ENCODE assay signal across 8 cellular contexts in the genomic region with DNA sequence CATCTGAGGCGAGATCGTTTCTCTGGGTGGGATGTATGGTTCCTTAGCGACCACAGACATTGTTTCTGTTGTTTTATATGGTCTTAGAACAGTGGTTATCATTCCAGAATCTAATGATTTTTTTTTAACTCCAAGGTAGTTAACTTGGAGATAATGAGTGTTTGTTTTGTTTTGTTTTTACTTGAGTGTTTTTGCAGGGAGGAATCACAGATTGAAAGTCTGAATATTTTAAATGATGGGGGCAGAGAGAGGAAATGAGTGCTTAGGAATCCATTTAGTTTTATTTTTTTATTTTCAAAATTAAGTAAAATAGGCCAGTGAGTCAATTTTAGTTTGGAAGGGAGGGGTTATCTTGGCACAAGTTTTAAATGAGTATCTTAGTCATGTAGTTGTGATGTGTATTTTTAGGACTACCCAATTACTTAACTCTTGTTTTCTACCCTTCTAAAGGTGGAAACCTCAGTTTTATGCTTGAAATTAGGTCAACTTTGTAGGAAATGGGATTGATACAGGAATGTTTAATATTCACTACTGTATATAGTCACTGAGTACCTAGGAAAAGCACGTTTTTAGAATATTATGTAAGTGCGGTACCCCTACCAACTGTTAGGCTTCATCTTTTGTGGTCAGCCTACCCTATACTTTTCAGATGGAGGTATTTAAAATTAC. TPM values are rescaled to one million over a fixed set of nuclear protein-coding genes. Genes with fewer than 3 reads are reported as not detected.
DNase-seq lines count a peak whose midpoint lies in the region; TF ChIP-seq lines count a peak whose summit lies in the region.

No MANE protein-coding gene starts in this region.

- TF ChIP-seq RAD21 in liver (IDR thresholded peaks at IDR 0.05) = no peak

- H3K4me3 ChIP-seq in astrocyte of the cerebellum (ENCODE audit: low read depth, low read length) = peak overlapping the region; percentile 85
- H3K4me3 ChIP-seq in liver (ENCODE audit: low read depth in 1 of 3, low read length in 3 of 3) = peak overlapping the region; percentile 94 to 97 (median 97)

- in situ Hi-C loops in astrocyte of the cerebellum (cut with HindIII; ENCODE audit: low sequenced_read_pairs) = no loop called here

- H3K9me3 ChIP-seq in liver (ENCODE audit: control insufficient read depth in 4 of 4, low read length in 3 of 4) = no peaks in the 10 kb centered on the region

- CTCF ChIA-PET in activated naive CD4-positive, alpha-beta T cell treated with anti-CD3 and anti-CD28 coated beads for 36 hours (lab: Charles Lee) = interaction anchor here (0.6 kb wide), 1 partner anchor 17 kb away, joined by 3 read pairs; no protein-coding TSS in a partner anchor

- no peaks in the 10 kb centered on the region for H3K27me3 ChIP-seq in liver (ENCODE audit: control insufficient read depth in 4 of 4, insufficient read depth in 4 of 4, low read length in 3 of 4)

- peak overlapping the region; percentile 88 to 92 for H3K9ac ChIP-seq in liver (ENCODE audit: low read depth in 1 of 2, low read length in 2 of 2)

- peak overlapping the region; percentile 96 for H3K27ac Mint-ChIP-seq in activated naive CD4-positive, alpha-beta T cell treated with anti-CD3 and anti-CD28 coated beads for 36 hours
- peak overlapping the region; percentile 95 for H3K27ac Mint-ChIP-seq in type B pancreatic cell

- peaks cover 5 to 40% (median 14%) of the 10 kb centered on the region in 4 donors for H3K4me1 ChIP-seq in liver (ENCODE audit: control insufficient read depth in 4 of 4, insufficient read depth in 4 of 4, low read length in 3 of 4)

- intact Hi-C loops in activated naive CD4-positive, alpha-beta T cell treated with anti-CD3 and anti-CD28 coated beads for 36 hours (cut with micrococcal nuclease) = loop anchor here (1.0 to 10.0 kb wide), 5 partner anchors 17 to 662 kb away; partner anchors contain the start of genes DNAI1, FAM219A, KIF24 and NOL6

- no peak for DNase-seq in activated naive CD4-positive, alpha-beta T cell treated with anti-CD3 and anti-CD28 coated beads for 36 hours
- DNase-seq in activated naive CD4-positive, alpha-beta T cell treated with anti-CD3 and anti-CD28 coated beads, Interleukin-2, amount 50 U/mL, for 16 hours = no peak
- no peak for DNase-seq in astrocyte of the cerebellum (ENCODE audit: low read depth)
- DNase-seq in type B pancreatic cell (ENCODE audit: extremely low spot score, unreplicated experiment) = no peak
- no peak for DNase-seq in A172 (ENCODE audit: low spot score)
- DNase-seq in RPMI8226 = no peak
- no peak for DNase-seq in activated effector memory CD4-positive, alpha-beta T cell treated with Interleukin-2 at 50 U/mL for 16 hours

- WGBS in liver = 16% methylated on average over 5 of the region's 5 CpGs

- H3K27ac ChIP-seq in liver (ENCODE audit: low read depth in 1 of 2, low read length in 2 of 2) = peak overlapping the region; percentile 94 to 98

- H3K36me3 Mint-ChIP-seq in activated naive CD4-positive, alpha-beta T cell treated with anti-CD3 and anti-CD28 coated beads for 36 hours (ENCODE audit: low read depth) = peaks cover 7% of the 10 kb centered on the region
- H3K36me3 Mint-ChIP-seq in type B pancreatic cell = peaks cover 3% of the 10 kb centered on the region

- H3K36me3 ChIP-seq in liver (ENCODE audit: control insufficient read depth in 4 of 4, insufficient read depth in 3 of 4, low read depth in 1 of 4, low read length in 3 of 4) = no peaks in the 10 kb centered on the region

- H3K9me3 Mint-ChIP-seq in activated naive CD4-positive, alpha-beta T cell treated with anti-CD3 and anti-CD28 coated beads for 36 hours = no peaks in the 10 kb centered on the region
- H3K9me3 Mint-ChIP-seq in type B pancreatic cell = no peaks in the 10 kb centered on the region

- no peak for TF ChIP-seq CTCF in astrocyte of the cerebellum (IDR thresholded peaks at IDR 0.05; ENCODE audit: low read depth, low read length, missing control alignments)
- no peak for TF ChIP-seq CTCF in liver (IDR thresholded peaks at IDR 0.05; ENCODE audit: low read depth, low read length, missing input control)
- TF ChIP-seq CTCF in type B pancreatic cell (conservative IDR thresholded peaks at IDR 0.05) = no peak

- peak overlapping the region; percentile 93 for H3K4me3 Mint-ChIP-seq in activated naive CD4-positive, alpha-beta T cell treated with anti-CD3 and anti-CD28 coated beads for 36 hours
- H3K4me3 Mint-ChIP-seq in type B pancreatic cell = peak overlapping the region; percentile 96

- peaks cover 52% of the 10 kb centered on the region for H3K4me1 Mint-ChIP-seq in activated naive CD4-positive, alpha-beta T cell treated with anti-CD3 and anti-CD28 coated beads for 36 hours (ENCODE audit: low read depth)
- peaks cover 20% of the 10 kb centered on the region for H3K4me1 Mint-ChIP-seq in type B pancreatic cell (ENCODE audit: unreplicated experiment)

- no peaks in the 10 kb centered on the region for H3K27me3 Mint-ChIP-seq in activated naive CD4-positive, alpha-beta T cell treated with anti-CD3 and anti-CD28 coated beads for 36 hours (ENCODE audit: low read depth)
- no peaks in the 10 kb centered on the region for H3K27me3 Mint-ChIP-seq in type B pancreatic cell

TF ChIP-seq in liver, 16 proteins besides CTCF, POLR2A, EP300 and RAD21:
- TF ChIP-seq, protein P1, sequence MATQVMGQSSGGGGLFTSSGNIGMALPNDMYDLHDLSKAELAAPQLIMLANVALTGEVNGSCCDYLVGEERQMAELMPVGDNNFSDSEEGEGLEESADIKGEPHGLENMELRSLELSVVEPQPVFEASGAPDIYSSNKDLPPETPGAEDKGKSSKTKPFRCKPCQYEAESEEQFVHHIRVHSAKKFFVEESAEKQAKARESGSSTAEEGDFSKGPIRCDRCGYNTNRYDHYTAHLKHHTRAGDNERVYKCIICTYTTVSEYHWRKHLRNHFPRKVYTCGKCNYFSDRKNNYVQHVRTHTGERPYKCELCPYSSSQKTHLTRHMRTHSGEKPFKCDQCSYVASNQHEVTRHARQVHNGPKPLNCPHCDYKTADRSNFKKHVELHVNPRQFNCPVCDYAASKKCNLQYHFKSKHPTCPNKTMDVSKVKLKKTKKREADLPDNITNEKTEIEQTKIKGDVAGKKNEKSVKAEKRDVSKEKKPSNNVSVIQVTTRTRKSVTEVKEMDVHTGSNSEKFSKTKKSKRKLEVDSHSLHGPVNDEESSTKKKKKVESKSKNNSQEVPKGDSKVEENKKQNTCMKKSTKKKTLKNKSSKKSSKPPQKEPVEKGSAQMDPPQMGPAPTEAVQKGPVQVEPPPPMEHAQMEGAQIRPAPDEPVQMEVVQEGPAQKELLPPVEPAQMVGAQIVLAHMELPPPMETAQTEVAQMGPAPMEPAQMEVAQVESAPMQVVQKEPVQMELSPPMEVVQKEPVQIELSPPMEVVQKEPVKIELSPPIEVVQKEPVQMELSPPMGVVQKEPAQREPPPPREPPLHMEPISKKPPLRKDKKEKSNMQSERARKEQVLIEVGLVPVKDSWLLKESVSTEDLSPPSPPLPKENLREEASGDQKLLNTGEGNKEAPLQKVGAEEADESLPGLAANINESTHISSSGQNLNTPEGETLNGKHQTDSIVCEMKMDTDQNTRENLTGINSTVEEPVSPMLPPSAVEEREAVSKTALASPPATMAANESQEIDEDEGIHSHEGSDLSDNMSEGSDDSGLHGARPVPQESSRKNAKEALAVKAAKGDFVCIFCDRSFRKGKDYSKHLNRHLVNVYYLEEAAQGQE (IDR thresholded peaks at IDR 0.05) = no peak
- TF ChIP-seq GABPA (IDR thresholded peaks at IDR 0.05 in 1 of 2, conservative IDR thresholded peaks at IDR 0.05 in 1 of 2) (no peak), JUND (IDR thresholded peaks at IDR 0.05) (no peak), NR2F2 (IDR thresholded peaks at IDR 0.05) (no peak), HNF4G (IDR thresholded peaks at IDR 0.05) (no peak), HNF4A (conservative IDR thresholded peaks at IDR 0.05) (no peak), FOXA2 (IDR thresholded peaks at IDR 0.05) (no peak)
- TF ChIP-seq, protein P2, sequence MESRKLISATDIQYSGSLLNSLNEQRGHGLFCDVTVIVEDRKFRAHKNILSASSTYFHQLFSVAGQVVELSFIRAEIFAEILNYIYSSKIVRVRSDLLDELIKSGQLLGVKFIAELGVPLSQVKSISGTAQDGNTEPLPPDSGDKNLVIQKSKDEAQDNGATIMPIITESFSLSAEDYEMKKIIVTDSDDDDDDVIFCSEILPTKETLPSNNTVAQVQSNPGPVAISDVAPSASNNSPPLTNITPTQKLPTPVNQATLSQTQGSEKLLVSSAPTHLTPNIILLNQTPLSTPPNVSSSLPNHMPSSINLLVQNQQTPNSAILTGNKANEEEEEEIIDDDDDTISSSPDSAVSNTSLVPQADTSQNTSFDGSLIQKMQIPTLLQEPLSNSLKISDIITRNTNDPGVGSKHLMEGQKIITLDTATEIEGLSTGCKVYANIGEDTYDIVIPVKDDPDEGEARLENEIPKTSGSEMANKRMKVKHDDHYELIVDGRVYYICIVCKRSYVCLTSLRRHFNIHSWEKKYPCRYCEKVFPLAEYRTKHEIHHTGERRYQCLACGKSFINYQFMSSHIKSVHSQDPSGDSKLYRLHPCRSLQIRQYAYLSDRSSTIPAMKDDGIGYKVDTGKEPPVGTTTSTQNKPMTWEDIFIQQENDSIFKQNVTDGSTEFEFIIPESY (IDR thresholded peaks at IDR 0.05) = peak; percentile 12

RNA-seq across cellular contexts. Expression of gene UBE2R2, which starts 2.0 kb away (rescaled TPM):
- total RNA-seq in activated naive CD4-positive, alpha-beta T cell treated with anti-CD3 and anti-CD28 coated beads for 36 hours = 10 to 100 TPM; 44.2 to 46.9 TPM
- 10 to 100 TPM; 10.8 to 13.4 TPM for total RNA-seq in liver
- polyA plus RNA-seq in liver = 10 to 100 TPM; 15.0 TPM
- 47.3 and 55.9 TPM in 2 replicates for total RNA-seq in type B pancreatic cell (ENCODE audit: low replicate concordance)
- total RNA-seq in A172 (2014; rRNA removed; shearing (Covaris generic)) = 14.4 and 16.0 TPM in 2 replicates

RNA-seq across cellular contexts. Expression of gene PRSS3, which starts 23.6 kb away (rescaled TPM):
- not detected for total RNA-seq in activated naive CD4-positive, alpha-beta T cell treated with anti-CD3 and anti-CD28 coated beads for 36 hours
- total RNA-seq in liver (1 to 10 TPM in 1 of 2 donors, under 1 TPM in 1; 0.25 to 1.9 TPM), type B pancreatic cell (ENCODE audit: low replicate concordance) (0.86 TPM in 1 of 2 replicates, not detected in the other)
- 1 to 10 TPM; 4.1 to 8.7 TPM for polyA plus RNA-seq in liver
- 1.5 TPM in 1 of 2 replicates, not detected in the other for total RNA-seq in A172 (2014; rRNA removed; shearing (Covaris generic))
